23 cellular contexts compared by ENCODE assay signal in genomic region chr6:103000686-103001085, GRCh38.
DNase-seq lines count a peak whose midpoint lies in the region; ATAC-seq and TF ChIP-seq lines count a peak whose summit lies in the region.
"Had no signal": no experiment of that assay in that cellular context is flagged by ENCODE, and none has a peak within 500 bp of the region (broad histone marks: within the 10 kb centered on the region; RNA-seq: fewer than 3 reads in every experiment).

No MANE protein-coding gene starts in this region.

- peak overlapping the region; percentile 67; the same call in 1 of the 2 replicates for H2AFZ ChIP-seq in PC-9
- peak overlapping the region; percentile 76 for H2AFZ ChIP-seq in neuronal stem cell (ENCODE audit: low read length)
- H2AFZ ChIP-seq: parathyroid adenoma had no signal

- no peak overlapping the region for H2BK15ac ChIP-seq in neuronal stem cell (ENCODE audit: low read length)

- H3K36me3 ChIP-seq in PC-9 (ENCODE audit: low read depth) (no peaks in the 10 kb centered on the region), iPS-15b (ENCODE audit: control insufficient read depth, insufficient read depth, low read length) (no peaks in the 10 kb centered on the region), neuronal stem cell (replicated peaks in 1 of 2; ENCODE audit: control insufficient read depth in 2 of 2, insufficient read depth in 2 of 2, low read length in 2 of 2) (no peaks in the 10 kb centered on the region)
- H3K36me3 ChIP-seq: transverse colon had no signal

- DNase-seq in HCEC 1CT (peak; percentile 24), PC-9 (no peak), neuronal stem cell (ENCODE audit: low spot score) (no peak), T1000 (lab: John Stamatoyannopoulos, UW) (no peak), DMS79 treated with DMSO at 0.1 percent for 48 hours (lab: John Stamatoyannopoulos, UW) (no peak)
- DNase-seq: activated CD4-positive, alpha-beta memory T cell treated with anti-CD3 and anti-CD28 coated beads for 36 hours; activated naive CD8-positive, alpha-beta T cell treated with anti-CD3 and anti-CD28 coated beads, Interleukin-2, amount 10 ng/mL, durations not matched to agents 7 days and 5 days; dorsolateral prefrontal cortex; naive thymus-derived CD4-positive, alpha-beta T cell; NCI-H1105 treated with DMSO at 0.1 percent for 48 hours; NCI-H2029; NCI-H526 treated with DMSO at 0.1 percent for 48 hours; SHP77; stimulated activated naive CD8-positive, alpha-beta T cell treated with anti-CD3 and anti-CD28 coated beads, Interleukin-15, amount 100 ng/mL, for 72 hours; SW 1271; transverse colon had no signal

- H3K4me3 ChIP-seq in PC-9 (no peak overlapping the region), iPS-15b (ENCODE audit: low read depth, low read length) (peak overlapping the region; percentile 46), neuronal stem cell (ENCODE audit: low read length in 2 of 2) (no peak overlapping the region)
- H3K4me3 ChIP-seq: dorsolateral prefrontal cortex, transverse colon had no signal

- no peak overlapping the region for H4K8ac ChIP-seq in neuronal stem cell (ENCODE audit: low read depth, low read length)

- CTCF ChIA-PET in PC-9 (lab: Charles Lee) = no interaction called here

- POLR2A ChIA-PET in PC-9 (lab: Charles Lee; ENCODE audit: unreplicated experiment) = no interaction called here

- no peaks in the 10 kb centered on the region for H3F3A ChIP-seq in PC-9 (ENCODE audit: insufficient read depth, low read depth)

- H3K9ac ChIP-seq in iPS-15b (ENCODE audit: low read depth, low read length) = peak overlapping the region; percentile 47
- H3K9ac ChIP-seq in neuronal stem cell (ENCODE audit: low read depth, low read length, poor library complexity) = no peak overlapping the region
- H3K9ac ChIP-seq: parathyroid adenoma had no signal

- H3K27ac ChIP-seq in PC-9 (no peak overlapping the region), neuronal stem cell (replicated peaks; ENCODE audit: low read length) (no peak overlapping the region)
- H3K27ac ChIP-seq: C4-2B, dorsolateral prefrontal cortex, parathyroid adenoma, transverse colon had no signal

- no peaks in the 10 kb centered on the region for H3K79me1 ChIP-seq in neuronal stem cell (ENCODE audit: low read depth, low read length)

- H3K4me2 ChIP-seq in PC-9 (no peak overlapping the region), neuronal stem cell (ENCODE audit: insufficient read depth, low read length, poor library complexity, severe bottlenecking) (no peak overlapping the region)

- no peak overlapping the region for H2BK120ac ChIP-seq in neuronal stem cell (ENCODE audit: low read depth, low read length)

- no TSS peak for BruUV-seq in PC-9 (replicated peaks; lab: Mats Ljungman, UMichigan)

- no peak overlapping the region for H3K18ac ChIP-seq in neuronal stem cell (ENCODE audit: low read length)

- no peaks in the 10 kb centered on the region for H3K79me2 ChIP-seq in PC-9 (ENCODE audit: low read depth)
- H3K79me2 ChIP-seq: parathyroid adenoma had no signal

- no peak overlapping the region for H3K4ac ChIP-seq in neuronal stem cell (ENCODE audit: low read length)

- no peak overlapping the region for H2BK12ac ChIP-seq in neuronal stem cell (ENCODE audit: low read length)

- no peak for ATAC-seq in GM18858 (IDR thresholded peaks at IDR 0.05; ENCODE audit: unreplicated experiment)
- no peak for ATAC-seq in GM18498 (IDR thresholded peaks at IDR 0.05; ENCODE audit: unreplicated experiment)
- ATAC-seq: left lobe of liver; naive thymus-derived CD4-positive, alpha-beta T cell; sciatic nerve; stimulated activated naive CD8-positive, alpha-beta T cell treated with anti-CD3 and anti-CD28 coated beads, Interleukin-15, amount 100 ng/mL, for 72 hours had no signal

- no peak overlapping the region for H2AK5ac ChIP-seq in neuronal stem cell (ENCODE audit: low read depth, low read length)

- H3K14ac ChIP-seq in neuronal stem cell (ENCODE audit: low read length) = no peak overlapping the region

- no CpG with 5 or more reads among the region's 8 CpGs for WGBS in neuronal stem cell (ENCODE audit: extremely low coverage in 2 of 2, insufficient read length in 2 of 2, insufficient replicate concordance in 1 of 2), 2 donors

- intact Hi-C loops in PC-9 (cut with micrococcal nuclease; ENCODE audit: unreplicated experiment) = no loop called here

- TF ChIP-seq CTCF in PC-9 (conservative IDR thresholded peaks at IDR 0.05) = no peak

- H3K4me1 ChIP-seq in PC-9 (replicated peaks; ENCODE audit: insufficient read depth) (no peaks in the 10 kb centered on the region), iPS-15b (ENCODE audit: control insufficient read depth, insufficient read depth, low read length) (peaks cover 9% of the 10 kb centered on the region), neuronal stem cell (ENCODE audit: control insufficient read depth in 2 of 2, insufficient read depth in 1 of 2, low read depth in 1 of 2, low read length in 2 of 2) (no peaks in the 10 kb centered on the region)
- H3K4me1 ChIP-seq: parathyroid adenoma, transverse colon had no signal

- H3K27me3 ChIP-seq in PC-9 (ENCODE audit: insufficient read depth, low read depth) (no peaks in the 10 kb centered on the region), iPS-15b (ENCODE audit: control insufficient read depth, insufficient read depth, low read length) (no peaks in the 10 kb centered on the region), neuronal stem cell (ENCODE audit: control insufficient read depth in 3 of 3, insufficient read depth in 3 of 3, low read depth in 1 of 3, low read length in 3 of 3) (no peaks in the 10 kb centered on the region)
- H3K27me3 ChIP-seq: transverse colon had no signal

- H4K91ac ChIP-seq in neuronal stem cell (ENCODE audit: low read depth, low read length, poor library complexity) = no peak overlapping the region

- no peaks in the 10 kb centered on the region for H4K20me1 ChIP-seq in PC-9 (ENCODE audit: insufficient read depth)

- H3K9me3 ChIP-seq in PC-9 (ENCODE audit: insufficient read depth, low read depth) = no peaks in the 10 kb centered on the region
- H3K9me3 ChIP-seq in iPS-15b (ENCODE audit: control insufficient read depth, insufficient read depth, low read length) = no peaks in the 10 kb centered on the region
- H3K9me3 ChIP-seq in neuronal stem cell (replicated peaks in 1 of 2; ENCODE audit: control insufficient read depth in 2 of 2, insufficient read depth in 1 of 2, low read depth in 1 of 2, low read length in 2 of 2) = no peaks in the 10 kb centered on the region
- H3K9me3 ChIP-seq: transverse colon had no signal

- H2BK5ac ChIP-seq in neuronal stem cell (ENCODE audit: low read length) = no peak overlapping the region

- no peak overlapping the region for H3K23ac ChIP-seq in neuronal stem cell (ENCODE audit: low read depth, low read length, poor library complexity)

- H3K9me2 ChIP-seq in PC-9 (ENCODE audit: insufficient read depth) = no peaks in the 10 kb centered on the region
